Comparison of ENCODE assay signal across 11 cellular contexts in genomic region chr9:70519912-70520724, GRCh38.
DNase-seq lines count a peak whose midpoint lies in the region; ATAC-seq and TF ChIP-seq lines count a peak whose summit lies in the region.
"Had no signal": no experiment of that assay in that cellular context is flagged by ENCODE, and none has a peak within 500 bp of the region (broad histone marks: within the 10 kb centered on the region; RNA-seq: fewer than 3 reads in every experiment).

No MANE protein-coding gene starts in this region.

- H3K4me1 ChIP-seq in ACC112 (ENCODE audit: control insufficient read depth, insufficient read depth, low read length, unreplicated experiment) (peaks cover 2% of the 10 kb centered on the region), OCI-LY3 (ENCODE audit: low read length) (peaks cover 24% of the 10 kb centered on the region), thyroid gland (no peaks in the 10 kb centered on the region)

- H3K36me3 ChIP-seq in ACC112 (ENCODE audit: insufficient read depth, low read length): no peaks in the 10 kb centered on the region
- no peaks in the 10 kb centered on the region for H3K36me3 ChIP-seq in OCI-LY3 (replicated peaks; ENCODE audit: low read depth, low read length)
- H3K36me3 ChIP-seq in thyroid gland: no peaks in the 10 kb centered on the region

- ATAC-seq in GM18868 (IDR thresholded peaks at IDR 0.05; ENCODE audit: unreplicated experiment) (peak; percentile 76), HG02759 (IDR thresholded peaks at IDR 0.05; ENCODE audit: unreplicated experiment) (peak; percentile 67), HG02884 (IDR thresholded peaks at IDR 0.05; ENCODE audit: unreplicated experiment) (no peak)

- DNase-seq in NCI-H2029 (lab: John Stamatoyannopoulos, UW) (no peak), NCI-H2107 (lab: John Stamatoyannopoulos, UW) (no peak), thyroid gland (no peak)
- DNase-seq: amniotic stem cell; CD4-positive, alpha-beta memory T cell; mesendoderm had no signal

- 81 to 88% methylated on average over 11 of the region's 11 CpGs for WGBS in thyroid gland, 2 donors

- TF ChIP-seq CTCF in OCI-LY3 (IDR thresholded peaks at IDR 0.05; ENCODE audit: low read depth, low read length) (no peak), thyroid gland (IDR thresholded peaks at IDR 0.05) (no peak)

- H3K4me3 ChIP-seq in ACC112 (ENCODE audit: low read depth, low read length) (no peak overlapping the region), OCI-LY3 (ENCODE audit: low read length) (peak overlapping the region; percentile 55), thyroid gland (replicated peaks in 1 of 3) (no peak overlapping the region)

- intact Hi-C loops in thyroid gland (cut with DNase I): no loop called here

- H3K9me3 ChIP-seq in OCI-LY3 (ENCODE audit: insufficient read depth, low read length) (peaks cover 11% of the 10 kb centered on the region), thyroid gland (no peaks in the 10 kb centered on the region)

- peak overlapping the region; percentile 3 for H3K9ac ChIP-seq in OCI-LY3 (ENCODE audit: low read length)

- H3K27ac ChIP-seq in ACC112 (ENCODE audit: low read depth, low read length) (no peak overlapping the region), OCI-LY3 (ENCODE audit: low read length) (peak overlapping the region; percentile 14), thyroid gland (no peak overlapping the region)

- H3K4me2 ChIP-seq in OCI-LY3 (ENCODE audit: low read length): peak overlapping the region; percentile 64

- H3K27me3 ChIP-seq in ACC112 (ENCODE audit: insufficient read depth, low read length) (no peaks in the 10 kb centered on the region), OCI-LY3 (ENCODE audit: low read depth, low read length) (no peaks in the 10 kb centered on the region), thyroid gland (no peaks in the 10 kb centered on the region)

- H2AFZ ChIP-seq in ACC112 (ENCODE audit: low read length, unreplicated experiment) (peak overlapping the region; percentile 45), OCI-LY3 (ENCODE audit: low read depth, low read length) (peak overlapping the region; percentile 63)

- H4K20me1 ChIP-seq in OCI-LY3 (ENCODE audit: insufficient read depth, low read length): no peaks in the 10 kb centered on the region

- H3K79me2 ChIP-seq in ACC112 (ENCODE audit: control insufficient read depth, insufficient read depth, low read length, unreplicated experiment): no peaks in the 10 kb centered on the region
- H3K79me2 ChIP-seq in OCI-LY3 (ENCODE audit: low read length): no peaks in the 10 kb centered on the region

- no peak for TF ChIP-seq POLR2A in thyroid gland (IDR thresholded peaks at IDR 0.05)
